ENCODE assay signal across 8 cellular contexts in genomic region chr17:82205720-82206508, GRCh38. TPM values are rescaled to one million over a fixed set of nuclear protein-coding genes. Genes with fewer than 3 reads are reported as not detected.
DNase-seq lines count a peak whose midpoint lies in the region; ATAC-seq, FAIRE-seq and TF ChIP-seq lines count a peak whose summit lies in the region.

No MANE protein-coding gene starts in this region.

- ATAC-seq in GM21723 (IDR thresholded peaks at IDR 0.05; ENCODE audit: unreplicated experiment) (peak; percentile 77), SK-N-SH treated with all-trans-retinoic acid at 6 μM for 48 hours (peak; percentile 91), pancreas (peak; percentile 88 to 98 (median 95))

- H3K4me1 Mint-ChIP-seq in activated naive CD8-positive, alpha-beta T cell (ENCODE audit: low read depth) = peaks cover 49% of the 10 kb centered on the region
- H3K4me1 Mint-ChIP-seq in glutamatergic neuron (ENCODE audit: low read depth, unreplicated experiment) = peaks cover 16% of the 10 kb centered on the region

- H3K27me3 Mint-ChIP-seq in activated naive CD8-positive, alpha-beta T cell = no peaks in the 10 kb centered on the region
- H3K27me3 Mint-ChIP-seq in glutamatergic neuron (ENCODE audit: unreplicated experiment) = peaks cover 6% of the 10 kb centered on the region

- peak; percentile 88 for TF ChIP-seq CTCF in glutamatergic neuron (IDR thresholded peaks at IDR 0.05; ENCODE audit: partially characterized antibody, unreplicated experiment)
- TF ChIP-seq CTCF in pancreas (IDR thresholded peaks at IDR 0.05) = peak; percentile 69 to 90 (median 86)

- H3K36me3 ChIP-seq in pancreas = peaks cover 0 to 6% (median 0%) of the 10 kb centered on the region in 3 donors

- H3K9me3 ChIP-seq in pancreas = no peaks in the 10 kb centered on the region

- intact Hi-C loops in pancreas (cut with DNase I) = loop anchor here in 1 of 3 donors (10.0 kb wide), 1 partner anchor 119 kb away; no protein-coding TSS in a partner anchor

- peak overlapping the region; percentile 34 to 78 (median 72) for H3K27ac ChIP-seq in pancreas

- DNase-seq in CD1c-positive myeloid dendritic cell (ENCODE audit: extremely low spot score) (peak; percentile 89), NCI-H1105 (lab: John Stamatoyannopoulos, UW) (peak; percentile 66), glutamatergic neuron (peak; percentile 88), pancreas (peak; percentile 68 to 91 (median 81)), urothelium cell line (ENCODE audit: low spot score) (peak; percentile 91)

- H3K9me3 Mint-ChIP-seq in activated naive CD8-positive, alpha-beta T cell (ENCODE audit: low read depth) = no peaks in the 10 kb centered on the region
- peaks cover 9% of the 10 kb centered on the region for H3K9me3 Mint-ChIP-seq in glutamatergic neuron (ENCODE audit: unreplicated experiment)

- peaks cover 6% of the 10 kb centered on the region for H3K36me3 Mint-ChIP-seq in activated naive CD8-positive, alpha-beta T cell
- no peaks in the 10 kb centered on the region for H3K36me3 Mint-ChIP-seq in glutamatergic neuron (ENCODE audit: unreplicated experiment)

- WGBS in pancreas, 2 donors = 12 to 13% methylated on average over 20 to 21 of the region's 21 CpGs

- H3K4me1 ChIP-seq in pancreas = peaks cover 0 to 10% (median 0%) of the 10 kb centered on the region in 3 donors

- H3K27ac Mint-ChIP-seq in activated naive CD8-positive, alpha-beta T cell = peak overlapping the region; percentile 91
- peak overlapping the region; percentile 95 for H3K27ac Mint-ChIP-seq in glutamatergic neuron (ENCODE audit: unreplicated experiment)

- no peak overlapping the region for H3K4me3 ChIP-seq in pancreas

- no peaks in the 10 kb centered on the region for H3K27me3 ChIP-seq in pancreas

- no peak for FAIRE-seq in pancreas (lab: Jason Lieb, UNC)
- FAIRE-seq in urothelium cell line (lab: Jason Lieb, UNC) = peak; percentile 30

- peak overlapping the region; percentile 70 for H3K4me3 Mint-ChIP-seq in activated naive CD8-positive, alpha-beta T cell
- H3K4me3 Mint-ChIP-seq in glutamatergic neuron (ENCODE audit: unreplicated experiment) = peak overlapping the region; percentile 76

TF ChIP-seq in SK-N-SH treated with all-trans-retinoic acid at 6 μM for 48 hours, 23 proteins besides CTCF, POLR2A, EP300 and RAD21 (continues in another document):
- no peak for TF ChIP-seq GLIS3 (CRISPR knock-in tag; IDR thresholded peaks at IDR 0.05)
- TF ChIP-seq ZNF70 (CRISPR knock-in tag; IDR thresholded peaks at IDR 0.05) = no peak
- no peak for TF ChIP-seq RARB (CRISPR knock-in tag; IDR thresholded peaks at IDR 0.05)
- TF ChIP-seq ZC3H10 (CRISPR knock-in tag; IDR thresholded peaks at IDR 0.05) = no peak
- no peak for TF ChIP-seq TSHZ2 (CRISPR knock-in tag; IDR thresholded peaks at IDR 0.05)
- TF ChIP-seq PPARA (CRISPR knock-in tag; IDR thresholded peaks at IDR 0.05; ENCODE audit: borderline replicate concordance) = peak; percentile 25; the same call in 1 of the 2 replicates
- TF ChIP-seq TCF4 (CRISPR knock-in tag; IDR thresholded peaks at IDR 0.05; ENCODE audit: borderline replicate concordance) = peak; percentile 90
- TF ChIP-seq, protein P1, sequence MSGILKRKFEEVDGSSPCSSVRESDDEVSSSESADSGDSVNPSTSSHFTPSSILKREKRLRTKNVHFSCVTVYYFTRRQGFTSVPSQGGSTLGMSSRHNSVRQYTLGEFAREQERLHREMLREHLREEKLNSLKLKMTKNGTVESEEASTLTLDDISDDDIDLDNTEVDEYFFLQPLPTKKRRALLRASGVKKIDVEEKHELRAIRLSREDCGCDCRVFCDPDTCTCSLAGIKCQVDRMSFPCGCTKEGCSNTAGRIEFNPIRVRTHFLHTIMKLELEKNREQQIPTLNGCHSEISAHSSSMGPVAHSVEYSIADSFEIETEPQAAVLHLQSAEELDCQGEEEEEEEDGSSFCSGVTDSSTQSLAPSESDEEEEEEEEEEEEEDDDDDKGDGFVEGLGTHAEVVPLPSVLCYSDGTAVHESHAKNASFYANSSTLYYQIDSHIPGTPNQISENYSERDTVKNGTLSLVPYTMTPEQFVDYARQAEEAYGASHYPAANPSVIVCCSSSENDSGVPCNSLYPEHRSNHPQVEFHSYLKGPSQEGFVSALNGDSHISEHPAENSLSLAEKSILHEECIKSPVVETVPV (CRISPR knock-in tag; IDR thresholded peaks at IDR 0.05) = no peak
- no peak for TF ChIP-seq BACH2 (CRISPR knock-in tag; IDR thresholded peaks at IDR 0.05; ENCODE audit: borderline replicate concordance)
- TF ChIP-seq CSDC2 (CRISPR knock-in tag; IDR thresholded peaks at IDR 0.05) = no peak
- peak; percentile 39; the same call in 1 of the 2 replicates for TF ChIP-seq ZFP3 (CRISPR knock-in tag; IDR thresholded peaks at IDR 0.05)
- no peak for TF ChIP-seq OSR1 (CRISPR knock-in tag; IDR thresholded peaks at IDR 0.05)
- TF ChIP-seq ISL1 (CRISPR knock-in tag; IDR thresholded peaks at IDR 0.05) = no peak
- TF ChIP-seq ZFP30 (CRISPR knock-in tag; IDR thresholded peaks at IDR 0.05) = no peak
- TF ChIP-seq SNAI2 (CRISPR knock-in tag; IDR thresholded peaks at IDR 0.05) = 0 out of 2 replicates have a peak, but pooled peaks have one; percentile 44
- no peak for TF ChIP-seq TOX (CRISPR knock-in tag; IDR thresholded peaks at IDR 0.05; ENCODE audit: borderline replicate concordance)
- TF ChIP-seq ARNTL (CRISPR knock-in tag; IDR thresholded peaks at IDR 0.05; ENCODE audit: borderline replicate concordance, low read depth) = no peak
- TF ChIP-seq POU6F1 (CRISPR knock-in tag; IDR thresholded peaks at IDR 0.05; ENCODE audit: borderline replicate concordance, low read depth) = no peak
- TF ChIP-seq, protein P2, sequence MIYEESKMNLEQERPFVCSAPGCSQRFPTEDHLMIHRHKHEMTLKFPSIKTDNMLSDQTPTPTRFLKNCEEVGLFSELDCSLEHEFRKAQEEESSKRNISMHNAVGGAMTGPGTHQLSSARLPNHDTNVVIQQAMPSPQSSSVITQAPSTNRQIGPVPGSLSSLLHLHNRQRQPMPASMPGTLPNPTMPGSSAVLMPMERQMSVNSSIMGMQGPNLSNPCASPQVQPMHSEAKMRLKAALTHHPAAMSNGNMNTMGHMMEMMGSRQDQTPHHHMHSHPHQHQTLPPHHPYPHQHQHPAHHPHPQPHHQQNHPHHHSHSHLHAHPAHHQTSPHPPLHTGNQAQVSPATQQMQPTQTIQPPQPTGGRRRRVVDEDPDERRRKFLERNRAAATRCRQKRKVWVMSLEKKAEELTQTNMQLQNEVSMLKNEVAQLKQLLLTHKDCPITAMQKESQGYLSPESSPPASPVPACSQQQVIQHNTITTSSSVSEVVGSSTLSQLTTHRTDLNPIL (CRISPR knock-in tag; IDR thresholded peaks at IDR 0.05; ENCODE audit: low read depth) = no peak

RNA-seq across cellular contexts. Expression of gene CCDC57, which starts 6.7 kb away (rescaled TPM):
- total RNA-seq in glutamatergic neuron (ENCODE audit: unreplicated experiment) (40.7 TPM), pancreas (10 to 100 TPM; 19.6 to 31.8 (median 22.9) TPM)
- polyA plus RNA-seq in pancreas = 100 to 1,000 TPM; 135 to 176 TPM

RNA-seq across cellular contexts. Expression of gene SLC16A3, which starts 22.9 kb away (rescaled TPM):
- total RNA-seq in glutamatergic neuron (ENCODE audit: unreplicated experiment) (15.6 TPM), pancreas (10 to 100 TPM in 2 of 6 donors, 1 to 10 TPM in 4; 1.2 to 22.8 (median 4.2) TPM)
- polyA plus RNA-seq in pancreas = 1 to 10 TPM; 3.5 TPM
